29 cellular contexts compared by ENCODE assay signal in genomic region chr10:132240156-132240555, GRCh38.
"Had no signal": no experiment of that assay in that cellular context is flagged by ENCODE, and none has a peak within 500 bp of the region (broad histone marks: within the 10 kb centered on the region; RNA-seq: fewer than 3 reads in every experiment).

No MANE protein-coding gene starts in this region.

- H3K27ac ChIP-seq: brain microvascular endothelial cell, coronary artery, dorsolateral prefrontal cortex, heart left ventricle had no signal

- FAIRE-seq: astrocyte, bronchial epithelial cell, frontal cortex had no signal

- H3K36me3 ChIP-seq: brain microvascular endothelial cell, heart left ventricle had no signal

- H3K4me3 ChIP-seq: coronary artery, dorsolateral prefrontal cortex had no signal

- H3K9me3 ChIP-seq: heart left ventricle had no signal

- DNase-seq: activated CD4-positive, alpha-beta memory T cell treated with anti-CD3 and anti-CD28 coated beads for 36 hours; activated CD4-positive, alpha-beta T cell treated with anti-CD3 and anti-CD28 coated beads for 36 hours; activated CD4-positive, alpha-beta T cell treated with anti-CD3 and anti-CD28 coated beads, Interleukin-2, amount 10 ng/mL, durations not matched to agents 24 days and 14 days; activated CD4-positive, CD25-positive, alpha-beta regulatory T cell; activated CD4-positive, CD25-positive, alpha-beta regulatory T cell treated with anti-CD3 and anti-CD28 coated beads, Interleukin-2, amount 50 U/mL, for 72 hours; activated CD8-positive, alpha-beta memory T cell treated with anti-CD3 and anti-CD28 coated beads, Interleukin-2, amount 10 ng/mL, durations not matched to agents 7 days and 5 days; activated CD8-positive, alpha-beta memory T cell treated with anti-CD3 and anti-CD28 coated beads, Interleukin-2, amount 50 U/mL, for 4 hours; activated CD8-positive, alpha-beta T cell treated with anti-CD3 and anti-CD28 coated beads, Interleukin-2, amount 10 ng/mL, durations not matched to agents 7 days and 5 days; activated gamma-delta T cell treated with Interleukin-2 at 50 U/mL for 16 hours; activated naive CD4-positive, alpha-beta T cell treated with anti-CD3 and anti-CD28 coated beads, Interleukin-2, amount 50 U/mL, for 16 hours; activated naive CD4-positive, alpha-beta T cell treated with Interleukin-2 at 50 U/mL for 16 hours; activated T-cell treated with anti-CD3 and anti-CD28 coated beads for 4 hours; activated T-cell treated with anti-CD3 and anti-CD28 coated beads, Interleukin-2, amount 50 U/mL, for 24 hours; activated T-cell treated with anti-CD3 and anti-CD28 coated beads, Interleukin-2, amount 50 U/mL, for 72 hours; amniotic stem cell; anterior cingulate cortex; brain microvascular endothelial cell; dorsolateral prefrontal cortex; effector memory CD4-positive, alpha-beta T cell; endodermal cell; foreskin fibroblast; T-helper 1 cell; T-helper 17 cell; T1000 had no signal

- H3K27me3 ChIP-seq: brain microvascular endothelial cell, dorsolateral prefrontal cortex, heart left ventricle had no signal
